In the genomic region with DNA sequence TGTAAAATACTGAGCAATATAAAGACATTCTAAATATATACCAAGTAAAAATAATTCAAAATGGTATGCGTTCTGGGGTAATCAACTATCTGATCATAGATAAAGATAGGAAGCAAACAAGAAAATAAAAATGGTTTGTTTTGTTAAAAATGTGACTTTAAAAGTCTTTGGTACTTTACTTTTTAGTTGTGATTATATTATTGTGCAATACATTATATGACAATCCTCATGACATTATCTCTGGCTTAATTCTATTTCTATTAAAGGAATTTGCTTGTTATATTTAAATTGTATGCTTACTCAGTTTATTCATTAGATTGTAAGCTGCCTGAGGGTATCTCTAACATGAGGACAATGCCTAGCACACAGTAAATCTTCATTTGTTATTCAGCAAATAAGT, we compare ENCODE assay signal across 27 cellular contexts.
"Had no signal": no experiment of that assay in that cellular context is flagged by ENCODE, and none has a peak within 500 bp of the region (broad histone marks: within the 10 kb centered on the region; RNA-seq: fewer than 3 reads in every experiment).

No MANE protein-coding gene starts in this region.

- H3K9me3 ChIP-seq: colonic mucosa, esophagus muscularis mucosa, esophagus squamous epithelium, gastrocnemius medialis, gastroesophageal sphincter, heart left ventricle had no signal

- H3K79me2 ChIP-seq: hepatocyte had no signal

- H3K4me1 ChIP-seq: colonic mucosa, esophagus muscularis mucosa, esophagus squamous epithelium, gastrocnemius medialis, gastroesophageal sphincter, heart left ventricle, heart right ventricle had no signal

- H3K4me2 ChIP-seq: hepatocyte had no signal

- H2AFZ ChIP-seq: hepatocyte had no signal

- FAIRE-seq: colon, endometrium, endothelial cell of umbilical vein had no signal

- H3K36me3 ChIP-seq: colonic mucosa, esophagus muscularis mucosa, esophagus squamous epithelium, gastrocnemius medialis, gastroesophageal sphincter, heart left ventricle, heart right ventricle had no signal

- DNase-seq: colonic mucosa; cortex of kidney; dermis blood vessel endothelial cell; dorsolateral prefrontal cortex; effector CD4-positive, alpha-beta T cell; effector CD8-positive, alpha-beta T cell; effector memory CD4-positive, alpha-beta T cell; effector memory CD8-positive, alpha-beta T cell; endodermal cell; erythroblast; esophagus squamous epithelium; foreskin fibroblast; foreskin melanocyte; gastrocnemius medialis; glutamatergic neuron; head of caudate nucleus; heart left ventricle; heart right ventricle had no signal

- ATAC-seq: effector memory CD8-positive, alpha-beta T cell; esophagus mucosa; gastrocnemius medialis; gastroesophageal sphincter; heart left ventricle; heart right ventricle had no signal

- H3K4me3 ChIP-seq: colonic mucosa, coronary artery, dorsolateral prefrontal cortex, esophagus muscularis mucosa, esophagus squamous epithelium, gastrocnemius medialis, gastroesophageal sphincter, heart left ventricle, heart right ventricle, hepatocyte had no signal

- H3K27ac ChIP-seq: colonic mucosa, coronary artery, dorsolateral prefrontal cortex, epithelial cell of prostate, esophagus muscularis mucosa, esophagus squamous epithelium, gastrocnemius medialis, gastroesophageal sphincter, heart left ventricle, heart right ventricle, hepatocyte had no signal

- H3K27me3 ChIP-seq: colonic mucosa, dorsolateral prefrontal cortex, esophagus muscularis mucosa, esophagus squamous epithelium, gastrocnemius medialis, gastroesophageal sphincter, heart left ventricle, heart right ventricle, hepatocyte had no signal
